ENCODE assay signal across 1 cellular context in genomic region chr3:50299638-50299928, GRCh38.
TF ChIP-seq lines count a peak whose summit lies in the region.

No MANE protein-coding gene starts in this region.

TF ChIP-seq in HepG2, 621 proteins besides CTCF, POLR2A, EP300 and RAD21 (continues in another document):
- TF ChIP-seq ZNF432 (CRISPR knock-in tag; IDR thresholded peaks at IDR 0.05; ENCODE audit: borderline replicate concordance) (no peak), ZNF331 (CRISPR knock-in tag; IDR thresholded peaks at IDR 0.05) (0 out of 2 replicates have a peak, but pooled peaks have one; percentile 16), PATZ1 (CRISPR knock-in tag; IDR thresholded peaks at IDR 0.05) (peak; percentile 96), SIN3A (IDR thresholded peaks at IDR 0.05; ENCODE audit: borderline replicate concordance, low read depth, low read length) (peak; percentile 20; the same call in 1 of the 2 replicates), PRDM10 (CRISPR knock-in tag; IDR thresholded peaks at IDR 0.05; ENCODE audit: low read depth) (peak; percentile 25; the same call in 1 of the 2 replicates), POGZ (CRISPR knock-in tag; IDR thresholded peaks at IDR 0.05) (peak; percentile 5; the same call in 1 of the 2 replicates), NFAT5 (CRISPR knock-in tag; IDR thresholded peaks at IDR 0.05) (0 out of 2 replicates have a peak, but pooled peaks have one; percentile 20), SRF (IDR thresholded peaks at IDR 0.05; ENCODE audit: low read depth, low read length) (peak; percentile 81), ATF2 (CRISPR knock-in tag; IDR thresholded peaks at IDR 0.05) (peak; percentile 50), ZNF546 (CRISPR knock-in tag; conservative IDR thresholded peaks at IDR 0.05) (0 out of 2 replicates have a peak, but pooled peaks have one; percentile 3), BRF2 (CRISPR knock-in tag; IDR thresholded peaks at IDR 0.05) (0 out of 2 replicates have a peak, but pooled peaks have one; percentile 61), SALL1 (CRISPR knock-in tag; IDR thresholded peaks at IDR 0.05) (peak; percentile 33), PAWR (CRISPR knock-in tag; IDR thresholded peaks at IDR 0.05; ENCODE audit: borderline replicate concordance) (no peak), BATF2 (CRISPR knock-in tag; IDR thresholded peaks at IDR 0.05) (0 out of 2 replicates have a peak, but pooled peaks have one; percentile 6), SYNCRIP (IDR thresholded peaks at IDR 0.05; ENCODE audit: insufficient read depth, low read depth, low read length) (no peak), PHF5A (CRISPR knock-in tag; IDR thresholded peaks at IDR 0.05; ENCODE audit: low read depth, unreplicated experiment) (peak; percentile 97), BHLHE40 (IDR thresholded peaks at IDR 0.05; ENCODE audit: low read length) (0 out of 2 replicates have a peak, but pooled peaks have one; percentile 2), CSRNP1 (CRISPR knock-in tag; IDR thresholded peaks at IDR 0.05) (0 out of 2 replicates have a peak, but pooled peaks have one; percentile 15), POGK (CRISPR knock-in tag; conservative IDR thresholded peaks at IDR 0.05) (no peak), LCORL (IDR thresholded peaks at IDR 0.05) (peak; percentile 66; the same call in 1 of the 2 replicates), LCORL (CRISPR knock-in tag; IDR thresholded peaks at IDR 0.05) (peak; percentile 99), MTERF4 (CRISPR knock-in tag; IDR thresholded peaks at IDR 0.05) (0 out of 2 replicates have a peak, but pooled peaks have one; percentile 78), ZNF550 (CRISPR knock-in tag; IDR thresholded peaks at IDR 0.05; ENCODE audit: borderline replicate concordance) (0 out of 2 replicates have a peak, but pooled peaks have one; percentile 79), ZHX1 (CRISPR knock-in tag; IDR thresholded peaks at IDR 0.05; ENCODE audit: low read depth) (no peak), NCOA5 (CRISPR knock-in tag; IDR thresholded peaks at IDR 0.05) (0 out of 2 replicates have a peak, but pooled peaks have one; percentile 14), HNF4G (IDR thresholded peaks at IDR 0.05; ENCODE audit: borderline replicate concordance, low read depth, low read length) (peak; percentile 81; the same call in 1 of the 2 replicates), HNF4G (CRISPR knock-in tag; IDR thresholded peaks at IDR 0.05; ENCODE audit: borderline replicate concordance, low read depth) (peak; percentile 37; the same call in 1 of the 2 replicates), GABPA (IDR thresholded peaks at IDR 0.05; ENCODE audit: low read depth, low read length) (no peak), GABPA (CRISPR knock-in tag; IDR thresholded peaks at IDR 0.05; ENCODE audit: low read depth) (no peak), ZNF761 (CRISPR knock-in tag; conservative IDR thresholded peaks at IDR 0.05) (0 out of 2 replicates have a peak, but pooled peaks have one; percentile 17)
